In the genomic region with DNA sequence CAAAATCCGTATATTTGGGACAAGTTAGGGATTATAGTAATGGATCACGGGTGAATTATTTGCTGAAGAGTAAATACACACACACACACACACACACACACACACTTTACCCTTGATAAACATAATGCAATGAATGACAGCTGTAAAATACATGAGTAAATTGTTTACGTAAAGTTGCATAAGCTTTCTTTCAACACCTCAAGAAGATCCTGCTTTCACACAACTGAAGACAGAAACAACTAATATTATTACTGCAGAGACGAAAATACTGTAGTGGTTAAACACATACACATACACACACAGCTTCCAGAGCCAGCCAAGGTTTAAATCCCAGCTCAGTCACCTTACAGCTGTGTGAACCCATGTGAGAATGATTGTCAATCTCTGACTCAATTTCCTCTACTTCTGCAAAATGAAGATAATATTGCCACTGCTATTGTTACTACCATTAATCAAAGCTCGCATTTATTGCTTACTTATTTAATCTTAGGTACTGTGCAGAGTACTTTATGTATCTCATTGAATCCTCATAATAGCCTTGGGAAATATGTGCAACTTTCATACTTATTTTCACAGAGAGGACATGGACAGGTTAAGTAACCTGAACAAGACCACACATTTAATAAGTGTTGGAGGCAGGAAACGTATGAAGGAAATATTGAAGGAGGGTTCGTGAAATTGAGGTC, we compare ENCODE assay signal across 1 cellular context.
TF ChIP-seq lines count a peak whose summit lies in the region.

No MANE protein-coding gene starts in this region.

TF ChIP-seq in HepG2, 621 proteins besides CTCF, POLR2A, EP300 and RAD21 (continued from another document and continues in another):
- TF ChIP-seq CREM (IDR thresholded peaks at IDR 0.05) (peak; percentile 69; the same call in 1 of the 2 replicates), CREM (CRISPR knock-in tag; IDR thresholded peaks at IDR 0.05) (no peak), FOXM1 (CRISPR knock-in tag; IDR thresholded peaks at IDR 0.05) (no peak), PITX1 (CRISPR knock-in tag; IDR thresholded peaks at IDR 0.05) (peak; percentile 70), MED1 (CRISPR knock-in tag; IDR thresholded peaks at IDR 0.05) (peak; percentile 74), SKI (IDR thresholded peaks at IDR 0.05; ENCODE audit: partially characterized antibody) (peak; percentile 35), MBD4 (IDR thresholded peaks at IDR 0.05; ENCODE audit: borderline replicate concordance, low read length) (no peak), HDAC1 (CRISPR knock-in tag; IDR thresholded peaks at IDR 0.05) (0 out of 2 replicates have a peak, but pooled peaks have one; percentile 22), THAP11 (CRISPR knock-in tag; IDR thresholded peaks at IDR 0.05) (0 out of 2 replicates have a peak, but pooled peaks have one; percentile 35), SOX13 (IDR thresholded peaks at IDR 0.05) (peak; percentile 47; the same call in 1 of the 2 replicates), SOX13 (CRISPR knock-in tag; conservative IDR thresholded peaks at IDR 0.05 in 1 of 2, IDR thresholded peaks at IDR 0.05 in 1 of 2) (peak in 1 of 2 experiments; percentile 76; a peak in 2 of 4 replicates), ZNF510 (CRISPR knock-in tag; IDR thresholded peaks at IDR 0.05; ENCODE audit: low read depth) (no peak), ZNF780A (CRISPR knock-in tag; IDR thresholded peaks at IDR 0.05) (no peak), KDM6A (CRISPR knock-in tag; IDR thresholded peaks at IDR 0.05; ENCODE audit: low read depth) (0 out of 2 replicates have a peak, but pooled peaks have one; percentile 16), NCOA5 (CRISPR knock-in tag; IDR thresholded peaks at IDR 0.05) (no peak), ZNF12 (CRISPR knock-in tag; IDR thresholded peaks at IDR 0.05) (no peak), POGZ (CRISPR knock-in tag; IDR thresholded peaks at IDR 0.05) (peak; percentile 51; the same call in 1 of the 2 replicates), FOXK2 (IDR thresholded peaks at IDR 0.05) (peak; percentile 23; the same call in 1 of the 2 replicates), ZFYVE20 (CRISPR knock-in tag; IDR thresholded peaks at IDR 0.05; ENCODE audit: borderline replicate concordance, low read depth) (no peak), ZNF451 (CRISPR knock-in tag; IDR thresholded peaks at IDR 0.05) (no peak), SP5 (CRISPR knock-in tag; IDR thresholded peaks at IDR 0.05; ENCODE audit: borderline replicate concordance, low read depth) (no peak), CCDC6 (CRISPR knock-in tag; IDR thresholded peaks at IDR 0.05) (no peak), DPF2 (CRISPR knock-in tag; IDR thresholded peaks at IDR 0.05; ENCODE audit: borderline replicate concordance, low read depth) (peak; percentile 54; the same call in 1 of the 2 replicates), SIX4 (CRISPR knock-in tag; IDR thresholded peaks at IDR 0.05) (no peak), ARNT (IDR thresholded peaks at IDR 0.05) (no peak), CREB1 (IDR thresholded peaks at IDR 0.05) (peak; percentile 40; the same call in 1 of the 2 replicates), CREB1 (CRISPR knock-in tag; IDR thresholded peaks at IDR 0.05) (peak; percentile 56; the same call in 1 of the 2 replicates), BHLHE40 (IDR thresholded peaks at IDR 0.05; ENCODE audit: low read length) (peak; percentile 20; the same call in 1 of the 2 replicates), RARG (CRISPR knock-in tag; IDR thresholded peaks at IDR 0.05; ENCODE audit: low read depth) (no peak), TAF1 (CRISPR knock-in tag; IDR thresholded peaks at IDR 0.05) (no peak), TCF7L2 (IDR thresholded peaks at IDR 0.05; ENCODE audit: low read depth, low read length) (no peak), FOXK1 (CRISPR knock-in tag; IDR thresholded peaks at IDR 0.05; ENCODE audit: borderline replicate concordance, low read depth) (peak; percentile 46; the same call in 1 of the 2 replicates), PHF8 (CRISPR knock-in tag; IDR thresholded peaks at IDR 0.05) (no peak), HHEX (CRISPR knock-in tag; IDR thresholded peaks at IDR 0.05) (peak; percentile 68), CEBPG (CRISPR knock-in tag; IDR thresholded peaks at IDR 0.05) (peak; percentile 81), FOSL1 (CRISPR knock-in tag; IDR thresholded peaks at IDR 0.05; ENCODE audit: borderline replicate concordance) (no peak), ATM (IDR thresholded peaks at IDR 0.05; ENCODE audit: borderline replicate concordance) (peak; percentile 88), ZNF33A (CRISPR knock-in tag; IDR thresholded peaks at IDR 0.05; ENCODE audit: borderline replicate concordance) (no peak)
- TF ChIP-seq, protein P1, sequence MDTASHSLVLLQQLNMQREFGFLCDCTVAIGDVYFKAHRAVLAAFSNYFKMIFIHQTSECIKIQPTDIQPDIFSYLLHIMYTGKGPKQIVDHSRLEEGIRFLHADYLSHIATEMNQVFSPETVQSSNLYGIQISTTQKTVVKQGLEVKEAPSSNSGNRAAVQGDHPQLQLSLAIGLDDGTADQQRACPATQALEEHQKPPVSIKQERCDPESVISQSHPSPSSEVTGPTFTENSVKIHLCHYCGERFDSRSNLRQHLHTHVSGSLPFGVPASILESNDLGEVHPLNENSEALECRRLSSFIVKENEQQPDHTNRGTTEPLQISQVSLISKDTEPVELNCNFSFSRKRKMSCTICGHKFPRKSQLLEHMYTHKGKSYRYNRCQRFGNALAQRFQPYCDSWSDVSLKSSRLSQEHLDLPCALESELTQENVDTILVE (CRISPR knock-in tag; IDR thresholded peaks at IDR 0.05) = peak; percentile 51; the same call in 1 of the 2 replicates
- TF ChIP-seq, protein P2, sequence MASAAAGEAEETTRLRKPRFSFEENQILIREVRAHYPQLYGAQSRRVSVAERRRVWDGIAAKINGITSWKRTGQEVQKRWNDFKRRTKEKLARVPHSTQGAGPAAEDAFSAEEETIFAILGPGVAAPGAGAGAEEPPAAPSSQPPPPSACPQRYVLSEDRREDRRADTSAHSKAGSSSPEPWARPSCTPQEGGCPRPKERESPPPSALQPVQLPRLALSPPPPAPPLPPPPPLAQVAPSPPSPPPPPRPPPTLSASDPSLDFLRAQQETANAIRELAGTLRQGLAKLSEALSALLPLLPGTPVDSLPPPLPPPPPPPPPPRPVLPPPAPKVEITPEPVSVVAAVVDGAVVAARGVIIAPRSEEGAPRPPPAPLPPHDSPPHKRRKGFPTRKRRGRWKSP (CRISPR knock-in tag; IDR thresholded peaks at IDR 0.05) = no peak; the same call in 1 of the 2 replicates
- TF ChIP-seq, protein P3, sequence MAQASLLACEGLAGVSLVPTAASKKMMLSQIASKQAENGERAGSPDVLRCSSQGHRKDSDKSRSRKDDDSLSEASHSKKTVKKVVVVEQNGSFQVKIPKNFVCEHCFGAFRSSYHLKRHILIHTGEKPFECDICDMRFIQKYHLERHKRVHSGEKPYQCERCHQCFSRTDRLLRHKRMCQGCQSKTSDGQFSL (CRISPR knock-in tag; IDR thresholded peaks at IDR 0.05) = no peak
- TF ChIP-seq, protein P4, sequence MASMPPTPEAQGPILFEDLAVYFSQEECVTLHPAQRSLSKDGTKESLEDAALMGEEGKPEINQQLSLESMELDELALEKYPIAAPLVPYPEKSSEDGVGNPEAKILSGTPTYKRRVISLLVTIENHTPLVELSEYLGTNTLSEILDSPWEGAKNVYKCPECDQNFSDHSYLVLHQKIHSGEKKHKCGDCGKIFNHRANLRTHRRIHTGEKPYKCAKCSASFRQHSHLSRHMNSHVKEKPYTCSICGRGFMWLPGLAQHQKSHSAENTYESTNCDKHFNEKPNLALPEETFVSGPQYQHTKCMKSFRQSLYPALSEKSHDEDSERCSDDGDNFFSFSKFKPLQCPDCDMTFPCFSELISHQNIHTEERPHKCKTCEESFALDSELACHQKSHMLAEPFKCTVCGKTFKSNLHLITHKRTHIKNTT (CRISPR knock-in tag; IDR thresholded peaks at IDR 0.05) = no peak
- TF ChIP-seq, protein P5, sequence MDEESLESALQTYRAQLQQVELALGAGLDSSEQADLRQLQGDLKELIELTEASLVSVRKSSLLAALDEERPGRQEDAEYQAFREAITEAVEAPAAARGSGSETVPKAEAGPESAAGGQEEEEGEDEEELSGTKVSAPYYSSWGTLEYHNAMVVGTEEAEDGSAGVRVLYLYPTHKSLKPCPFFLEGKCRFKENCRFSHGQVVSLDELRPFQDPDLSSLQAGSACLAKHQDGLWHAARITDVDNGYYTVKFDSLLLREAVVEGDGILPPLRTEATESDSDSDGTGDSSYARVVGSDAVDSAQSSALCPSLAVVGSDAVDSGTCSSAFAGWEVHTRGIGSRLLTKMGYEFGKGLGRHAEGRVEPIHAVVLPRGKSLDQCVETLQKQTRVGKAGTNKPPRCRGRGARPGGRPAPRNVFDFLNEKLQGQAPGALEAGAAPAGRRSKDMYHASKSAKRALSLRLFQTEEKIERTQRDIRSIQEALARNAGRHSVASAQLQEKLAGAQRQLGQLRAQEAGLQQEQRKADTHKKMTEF (CRISPR knock-in tag; IDR thresholded peaks at IDR 0.05) = peak; percentile 70; the same call in 1 of the 2 replicates
- TF ChIP-seq, protein P6, sequence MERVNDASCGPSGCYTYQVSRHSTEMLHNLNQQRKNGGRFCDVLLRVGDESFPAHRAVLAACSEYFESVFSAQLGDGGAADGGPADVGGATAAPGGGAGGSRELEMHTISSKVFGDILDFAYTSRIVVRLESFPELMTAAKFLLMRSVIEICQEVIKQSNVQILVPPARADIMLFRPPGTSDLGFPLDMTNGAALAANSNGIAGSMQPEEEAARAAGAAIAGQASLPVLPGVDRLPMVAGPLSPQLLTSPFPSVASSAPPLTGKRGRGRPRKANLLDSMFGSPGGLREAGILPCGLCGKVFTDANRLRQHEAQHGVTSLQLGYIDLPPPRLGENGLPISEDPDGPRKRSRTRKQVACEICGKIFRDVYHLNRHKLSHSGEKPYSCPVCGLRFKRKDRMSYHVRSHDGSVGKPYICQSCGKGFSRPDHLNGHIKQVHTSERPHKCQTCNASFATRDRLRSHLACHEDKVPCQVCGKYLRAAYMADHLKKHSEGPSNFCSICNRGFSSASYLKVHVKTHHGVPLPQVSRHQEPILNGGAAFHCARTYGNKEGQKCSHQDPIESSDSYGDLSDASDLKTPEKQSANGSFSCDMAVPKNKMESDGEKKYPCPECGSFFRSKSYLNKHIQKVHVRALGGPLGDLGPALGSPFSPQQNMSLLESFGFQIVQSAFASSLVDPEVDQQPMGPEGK (CRISPR knock-in tag; IDR thresholded peaks at IDR 0.05) = peak; percentile 17; the same call in 1 of the 2 replicates
- TF ChIP-seq, protein P7, sequence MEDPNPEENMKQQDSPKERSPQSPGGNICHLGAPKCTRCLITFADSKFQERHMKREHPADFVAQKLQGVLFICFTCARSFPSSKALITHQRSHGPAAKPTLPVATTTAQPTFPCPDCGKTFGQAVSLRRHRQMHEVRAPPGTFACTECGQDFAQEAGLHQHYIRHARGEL (CRISPR knock-in tag; IDR thresholded peaks at IDR 0.05) = no peak
- TF ChIP-seq, protein P8, sequence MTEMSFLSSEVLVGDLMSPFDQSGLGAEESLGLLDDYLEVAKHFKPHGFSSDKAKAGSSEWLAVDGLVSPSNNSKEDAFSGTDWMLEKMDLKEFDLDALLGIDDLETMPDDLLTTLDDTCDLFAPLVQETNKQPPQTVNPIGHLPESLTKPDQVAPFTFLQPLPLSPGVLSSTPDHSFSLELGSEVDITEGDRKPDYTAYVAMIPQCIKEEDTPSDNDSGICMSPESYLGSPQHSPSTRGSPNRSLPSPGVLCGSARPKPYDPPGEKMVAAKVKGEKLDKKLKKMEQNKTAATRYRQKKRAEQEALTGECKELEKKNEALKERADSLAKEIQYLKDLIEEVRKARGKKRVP (CRISPR knock-in tag; IDR thresholded peaks at IDR 0.05) = peak in 1 of 2 experiments; percentile 94; a peak in 2 of 4 replicates
- TF ChIP-seq, protein P9, sequence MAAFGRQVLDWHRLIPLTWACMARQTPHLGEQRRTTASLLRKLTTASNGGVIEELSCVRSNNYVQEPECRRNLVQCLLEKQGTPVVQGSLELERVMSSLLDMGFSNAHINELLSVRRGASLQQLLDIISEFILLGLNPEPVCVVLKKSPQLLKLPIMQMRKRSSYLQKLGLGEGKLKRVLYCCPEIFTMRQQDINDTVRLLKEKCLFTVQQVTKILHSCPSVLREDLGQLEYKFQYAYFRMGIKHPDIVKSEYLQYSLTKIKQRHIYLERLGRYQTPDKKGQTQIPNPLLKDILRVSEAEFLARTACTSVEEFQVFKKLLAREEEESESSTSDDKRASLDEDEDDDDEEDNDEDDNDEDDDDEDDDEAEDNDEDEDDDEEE (CRISPR knock-in tag; IDR thresholded peaks at IDR 0.05) = no peak
- TF ChIP-seq, protein P10, sequence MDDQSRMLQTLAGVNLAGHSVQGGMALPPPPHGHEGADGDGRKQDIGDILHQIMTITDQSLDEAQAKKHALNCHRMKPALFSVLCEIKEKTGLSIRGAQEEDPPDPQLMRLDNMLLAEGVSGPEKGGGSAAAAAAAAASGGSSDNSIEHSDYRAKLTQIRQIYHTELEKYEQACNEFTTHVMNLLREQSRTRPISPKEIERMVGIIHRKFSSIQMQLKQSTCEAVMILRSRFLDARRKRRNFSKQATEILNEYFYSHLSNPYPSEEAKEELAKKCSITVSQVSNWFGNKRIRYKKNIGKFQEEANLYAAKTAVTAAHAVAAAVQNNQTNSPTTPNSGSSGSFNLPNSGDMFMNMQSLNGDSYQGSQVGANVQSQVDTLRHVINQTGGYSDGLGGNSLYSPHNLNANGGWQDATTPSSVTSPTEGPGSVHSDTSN (CRISPR knock-in tag; IDR thresholded peaks at IDR 0.05; ENCODE audit: borderline replicate concordance) = no peak
- TF ChIP-seq, protein P11, sequence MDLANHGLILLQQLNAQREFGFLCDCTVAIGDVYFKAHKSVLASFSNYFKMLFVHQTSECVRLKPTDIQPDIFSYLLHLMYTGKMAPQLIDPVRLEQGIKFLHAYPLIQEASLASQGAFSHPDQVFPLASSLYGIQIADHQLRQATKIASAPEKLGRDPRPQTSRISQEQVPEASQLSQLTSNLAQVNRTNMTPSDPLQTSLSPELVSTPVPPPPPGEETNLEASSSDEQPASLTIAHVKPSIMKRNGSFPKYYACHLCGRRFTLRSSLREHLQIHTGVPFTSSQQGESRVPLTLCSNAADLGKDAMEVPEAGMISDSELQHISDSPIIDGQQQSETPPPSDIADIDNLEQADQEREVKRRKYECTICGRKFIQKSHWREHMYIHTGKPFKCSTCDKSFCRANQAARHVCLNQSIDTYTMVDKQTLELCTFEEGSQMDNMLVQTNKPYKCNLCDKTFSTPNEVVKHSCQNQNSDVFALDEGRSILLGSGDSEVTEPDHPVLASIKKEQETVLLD (CRISPR knock-in tag; IDR thresholded peaks at IDR 0.05; ENCODE audit: low read depth) = no peak
- TF ChIP-seq, protein P12, sequence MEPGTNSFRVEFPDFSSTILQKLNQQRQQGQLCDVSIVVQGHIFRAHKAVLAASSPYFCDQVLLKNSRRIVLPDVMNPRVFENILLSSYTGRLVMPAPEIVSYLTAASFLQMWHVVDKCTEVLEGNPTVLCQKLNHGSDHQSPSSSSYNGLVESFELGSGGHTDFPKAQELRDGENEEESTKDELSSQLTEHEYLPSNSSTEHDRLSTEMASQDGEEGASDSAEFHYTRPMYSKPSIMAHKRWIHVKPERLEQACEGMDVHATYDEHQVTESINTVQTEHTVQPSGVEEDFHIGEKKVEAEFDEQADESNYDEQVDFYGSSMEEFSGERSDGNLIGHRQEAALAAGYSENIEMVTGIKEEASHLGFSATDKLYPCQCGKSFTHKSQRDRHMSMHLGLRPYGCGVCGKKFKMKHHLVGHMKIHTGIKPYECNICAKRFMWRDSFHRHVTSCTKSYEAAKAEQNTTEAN (CRISPR knock-in tag; conservative IDR thresholded peaks at IDR 0.05) = 0 out of 2 replicates have a peak, but pooled peaks have one; percentile 44
